Comparison of ENCODE assay signal across 18 cellular contexts in genomic region chr3:160677459-160677901, GRCh38. TPM values are rescaled to one million over a fixed set of nuclear protein-coding genes. Genes with fewer than 3 reads are reported as not detected.
DNase-seq lines count a peak whose midpoint lies in the region; ATAC-seq and TF ChIP-seq lines count a peak whose summit lies in the region.
"Had no signal": no experiment of that assay in that cellular context is flagged by ENCODE, and none has a peak within 500 bp of the region (broad histone marks: within the 10 kb centered on the region; RNA-seq: fewer than 3 reads in every experiment).

No MANE protein-coding gene starts in this region.

- H3K27me3 Mint-ChIP-seq in Calu3 (ENCODE audit: unreplicated experiment) (no peaks in the 10 kb centered on the region), T-helper 17 cell (peaks cover 17% of the 10 kb centered on the region)

- 59 to 71% methylated on average over 4 of the region's 4 CpGs for WGBS in esophagus squamous epithelium, 2 donors

- H3K4me2 ChIP-seq in PC-3 (ENCODE audit: low read length) (peak overlapping the region; percentile 84), osteoblast (ENCODE audit: insufficient read depth, low read length) (no peak overlapping the region)

- H3K4me1 ChIP-seq in PC-3 (ENCODE audit: insufficient read depth, low read length) (peaks cover 59% of the 10 kb centered on the region), esophagus squamous epithelium (peaks cover 6 to 35% (median 6%) of the 10 kb centered on the region in 3 donors), osteoblast (ENCODE audit: insufficient read depth, low read length) (peaks cover 6% of the 10 kb centered on the region)
- H3K4me1 ChIP-seq: heart left ventricle, uterus had no signal

- H2AFZ ChIP-seq in PC-3 (ENCODE audit: low read length), result peak overlapping the region; percentile 49; the same call in 1 of the 2 replicates
- peak overlapping the region; percentile 2 for H2AFZ ChIP-seq in osteoblast (ENCODE audit: low read length)

- POLR2A ChIA-PET in PC-3 (lab: Charles Lee; ENCODE audit: unreplicated experiment), result interaction anchor here (0.7 kb wide), 1 partner anchor 9 kb away, joined by 12 read pairs; no protein-coding TSS in a partner anchor

- H3K9ac ChIP-seq in PC-3 (ENCODE audit: low read length), result peak overlapping the region; percentile 56

- H3K36me3 Mint-ChIP-seq in Calu3 (ENCODE audit: insufficient read depth, unreplicated experiment) (peaks cover 61% of the 10 kb centered on the region), T-helper 17 cell (ENCODE audit: low read depth) (peaks cover 2% of the 10 kb centered on the region)

- H3K27me3 ChIP-seq in PC-3 (ENCODE audit: low read length) (no peaks in the 10 kb centered on the region), esophagus squamous epithelium (no peaks in the 10 kb centered on the region), osteoblast (ENCODE audit: insufficient read depth, low read length) (peaks cover 8% of the 10 kb centered on the region)
- H3K27me3 ChIP-seq: heart left ventricle, uterus had no signal

- H3K9me3 Mint-ChIP-seq in Calu3 (ENCODE audit: low read depth, unreplicated experiment), result no peaks in the 10 kb centered on the region
- H3K9me3 Mint-ChIP-seq: activated naive CD4-positive, alpha-beta T cell treated with anti-CD3 and anti-CD28 coated beads for 36 hours had no signal

- H3K4me1 Mint-ChIP-seq in Calu3 (ENCODE audit: low read depth, unreplicated experiment), result peaks cover 63% of the 10 kb centered on the region
- H3K4me1 Mint-ChIP-seq in T-helper 17 cell, result no peaks in the 10 kb centered on the region

- BruUV-seq in Calu3 (replicated peaks; lab: Mats Ljungman, UMichigan) (TSS peak; percentile 87), PC-3 (replicated peaks; lab: Mats Ljungman, UMichigan) (TSS peak; percentile 94)

- intact Hi-C loops in Calu3 (cut with micrococcal nuclease; ENCODE audit: unreplicated experiment), result loop anchor here (1.0 to 10.0 kb wide), 3 partner anchors 11 to 273 kb away; no protein-coding TSS in a partner anchor
- intact Hi-C loops in PC-3 (cut with micrococcal nuclease), result loop anchor here (1.0 to 2.0 kb wide), 2 partner anchors 10 to 25 kb away; no protein-coding TSS in a partner anchor
- intact Hi-C loops in esophagus squamous epithelium (cut with DNase I), result no loop called here
- intact Hi-C loops in head of caudate nucleus (cut with DNase I), result no loop called here

- peak overlapping the region; percentile 83 for H3K4me3 Mint-ChIP-seq in Calu3 (ENCODE audit: low read depth, unreplicated experiment)
- H3K4me3 Mint-ChIP-seq in T-helper 17 cell, result no peak overlapping the region
- H3K4me3 Mint-ChIP-seq: activated naive CD4-positive, alpha-beta T cell treated with anti-CD3 and anti-CD28 coated beads for 36 hours had no signal

- H3K79me2 ChIP-seq in PC-3 (ENCODE audit: low read length) (peaks cover 12% of the 10 kb centered on the region; the same call in 1 of the 2 replicates), osteoblast (ENCODE audit: insufficient read depth, low read length) (no peaks in the 10 kb centered on the region)

- TF ChIP-seq CTCF in Calu3 (IDR thresholded peaks at IDR 0.05; ENCODE audit: unreplicated experiment), result no peak
- TF ChIP-seq CTCF in PC-3 (conservative IDR thresholded peaks at IDR 0.05; ENCODE audit: low read depth, low read length), result no peak
- TF ChIP-seq CTCF in esophagus squamous epithelium (IDR thresholded peaks at IDR 0.05), result no peak
- no peak for TF ChIP-seq CTCF in osteoblast (IDR thresholded peaks at IDR 0.05; ENCODE audit: extremely low read depth, low read depth, low read length)

- no peak for TF ChIP-seq POLR2A in esophagus squamous epithelium (IDR thresholded peaks at IDR 0.05)

- DNase-seq in Calu3 (peak; percentile 83), PC-3 (peak; percentile 36), esophagus squamous epithelium (lab: John Stamatoyannopoulos, UW) (no peak), osteoblast (ENCODE audit: insufficient read length, low spot score, missing footprints) (no peak), head of caudate nucleus (no peak), T-helper 17 cell (no peak), NOMO-1 treated with dmso at 0.1 percent for 144 hours (lab: John Stamatoyannopoulos, UW; ENCODE audit: unreplicated experiment) (no peak)
- DNase-seq: activated naive CD4-positive, alpha-beta T cell treated with anti-CD3 and anti-CD28 coated beads for 36 hours; dorsolateral prefrontal cortex; GDM1; heart left ventricle; NCI-H1694 treated with DMSO at 0.1 percent for 48 hours; T-helper 9 cell; uterus had no signal

- peak overlapping the region; percentile 95 for H3K27ac Mint-ChIP-seq in Calu3 (ENCODE audit: unreplicated experiment)
- no peak overlapping the region for H3K27ac Mint-ChIP-seq in T-helper 17 cell
- H3K27ac Mint-ChIP-seq: activated naive CD4-positive, alpha-beta T cell treated with anti-CD3 and anti-CD28 coated beads for 36 hours had no signal

- H3K27ac ChIP-seq in PC-3 (ENCODE audit: low read length) (peak overlapping the region; percentile 91), esophagus squamous epithelium (peak overlapping the region; percentile 32 to 79 (median 71)), osteoblast (ENCODE audit: low read depth, low read length) (no peak overlapping the region)
- H3K27ac ChIP-seq: dorsolateral prefrontal cortex, heart left ventricle, uterus had no signal

- H3K36me3 ChIP-seq in PC-3 (ENCODE audit: low read depth, low read length), result no peaks in the 10 kb centered on the region
- H3K36me3 ChIP-seq in esophagus squamous epithelium, result no peaks in the 10 kb centered on the region
- no peaks in the 10 kb centered on the region for H3K36me3 ChIP-seq in osteoblast (ENCODE audit: insufficient read depth, low read length)
- H3K36me3 ChIP-seq: heart left ventricle, uterus had no signal

- peaks cover 15% of the 10 kb centered on the region for H3F3A ChIP-seq in PC-3 (ENCODE audit: low read length, unreplicated experiment)

- H3K4me3 ChIP-seq in PC-3 (ENCODE audit: low read length) (peak overlapping the region; percentile 58), esophagus squamous epithelium (no peak overlapping the region), osteoblast (ENCODE audit: insufficient read depth, low read length) (no peak overlapping the region)
- H3K4me3 ChIP-seq: dorsolateral prefrontal cortex, heart left ventricle, uterus had no signal

- H4K20me1 ChIP-seq in PC-3 (ENCODE audit: low read length) (no peaks in the 10 kb centered on the region), osteoblast (ENCODE audit: insufficient read depth, low read length) (no peaks in the 10 kb centered on the region)

- ATAC-seq in PC-3 (peak; percentile 40), HG02885 (IDR thresholded peaks at IDR 0.05; ENCODE audit: poor library complexity, unreplicated experiment) (no peak), T-helper 17 cell (no peak)
- ATAC-seq: heart left ventricle had no signal

- no peaks in the 10 kb centered on the region for H3K9me3 ChIP-seq in PC-3 (ENCODE audit: low read length)
- no peaks in the 10 kb centered on the region for H3K9me3 ChIP-seq in esophagus squamous epithelium
- H3K9me3 ChIP-seq in osteoblast (ENCODE audit: low read depth, low read length), result no peaks in the 10 kb centered on the region
- no peaks in the 10 kb centered on the region for H3K9me3 ChIP-seq in T-helper 17 cell (ENCODE audit: control insufficient read depth, low read length, poor library complexity, severe bottlenecking)
- H3K9me3 ChIP-seq: heart left ventricle, uterus had no signal

- no peaks in the 10 kb centered on the region for H3K9me2 ChIP-seq in PC-3 (replicated peaks; ENCODE audit: low read length)

- CTCF ChIA-PET in Calu3 (lab: Charles Lee) (interaction anchor here (0.7 to 2.9 kb wide), 11 partner anchors 9 to 268 kb away, joined by 3 to 15 read pairs (median 6); no protein-coding TSS in a partner anchor), PC-3 (lab: Charles Lee) (interaction anchor here (0.6 kb wide), 2 partner anchors 147 to 1935 kb away, joined by 3 read pairs; no protein-coding TSS in a partner anchor)

RNA-seq across cellular contexts. Expression of gene ARL14, which starts 0.5 kb away (rescaled TPM):
- total RNA-seq in Calu3 (2022) (104 and 197 TPM in 2 replicates), PC-3 (2014; rRNA removed) (3.9 and 4.2 TPM in 2 replicates), esophagus squamous epithelium (under 1 TPM in 3 of 4 donors, not detected in 1; 0.70 to 0.92 (median 0.76) TPM), osteoblast (not detected in 2 replicates), T-helper 17 cell (not detected)
- total RNA-seq: activated CD8-positive, alpha-beta memory T cell treated with anti-CD3 and anti-CD28 coated beads for 36 hours; activated naive CD4-positive, alpha-beta T cell treated with anti-CD3 and anti-CD28 coated beads for 36 hours; dorsolateral prefrontal cortex; heart left ventricle; mononuclear cell; skeletal muscle tissue; uterus had no signal

Comparison
In these comparisons a context has a peak if more than half of its experiments do, and no peak if none do; other contexts are left out.
1. DNase-seq: peak in Calu3 (single experiment) and PC-3 (single experiment); none in esophagus squamous epithelium (single experiment), osteoblast (single experiment), head of caudate nucleus (0 of 42), T-helper 17 cell (0 of 3) and NOMO-1 treated with dmso at 0.1 percent for 144 hours (single experiment).
2. RNA of gene ARL14, which starts 0.5 kb away (total RNA-seq): 104 to 197 TPM in Calu3; 3.9 to 4.2 TPM in PC-3, 0.70 to 0.92 TPM in esophagus squamous epithelium, not detected in osteoblast and not detected in T-helper 17 cell; every median in the first group is over 10 times any median in the second.
3. intact Hi-C loops: an anchor here in Calu3 (1.0 to 10.0 kb wide) and PC-3 (1.0 to 2.0 kb wide); none called in esophagus squamous epithelium and head of caudate nucleus.